23 cellular contexts compared by ENCODE assay signal in genomic region chr5:72539038-72539437, GRCh38. TPM values are rescaled to one million over a fixed set of nuclear protein-coding genes. Genes with fewer than 3 reads are reported as not detected.
"Had no signal": no experiment of that assay in that cellular context is flagged by ENCODE, and none has a peak within 500 bp of the region (broad histone marks: within the 10 kb centered on the region; RNA-seq: fewer than 3 reads in every experiment).

No MANE protein-coding gene starts in this region.

- H3K4me1 ChIP-seq: breast epithelium, colonic mucosa had no signal

- H3K4me3 ChIP-seq: breast epithelium, colonic mucosa, MG63 had no signal

- H3K36me3 Mint-ChIP-seq: WTC11 had no signal

- ATAC-seq: activated CD8-positive, alpha-beta T cell treated with anti-CD3 and anti-CD28 coated beads, Interleukin-2, amount 10 ng/mL, durations not matched to agents 7 days and 5 days; PC-3; T-helper 17 cell; WTC11 had no signal

- H3K4me3 Mint-ChIP-seq: activated CD8-positive, alpha-beta T cell treated with anti-CD3 and anti-CD28 coated beads, Interleukin-2, amount 10 ng/mL, durations not matched to agents 7 days and 5 days; T-helper 17 cell; WTC11 had no signal

- H3K9me3 ChIP-seq: breast epithelium, colonic mucosa, MG63 had no signal

- DNase-seq: activated CD4-positive, alpha-beta T cell treated with anti-CD3 and anti-CD28 coated beads for 48 hours; activated CD4-positive, alpha-beta T cell treated with anti-CD3 and anti-CD28 coated beads, Interleukin-2, amount 50 U/mL, for 4 hours; activated CD4-positive, CD25-positive, alpha-beta regulatory T cell treated with anti-CD3 and anti-CD28 coated beads, Interleukin-2, amount 50 U/mL, for 72 hours; activated CD8-positive, alpha-beta memory T cell treated with anti-CD3 and anti-CD28 coated beads, Interleukin-2, amount 50 U/mL, for 48 hours; activated CD8-positive, alpha-beta T cell treated with anti-CD3 and anti-CD28 coated beads, Interleukin-2, amount 10 ng/mL, durations not matched to agents 7 days and 5 days; activated naive CD4-positive, alpha-beta T cell treated with anti-CD3 and anti-CD28 coated beads, Interleukin-2, amount 50 U/mL, for 16 hours; activated T-cell treated with anti-CD3 and anti-CD28 coated beads, Interleukin-2, amount 50 U/mL, for 1 hour; aorta; caudate nucleus; colonic mucosa; MG63; NCI-H1105 treated with DMSO at 0.1 percent for 48 hours; NCI-H1436 treated with DMSO at 0.1 percent for 48 hours; NCI-H187 treated with DMSO at 0.1 percent for 48 hours; NCI-H446; NCI-H524; NCI-H774; PC-3; SHP77 treated with DMSO at 0.1 percent for 48 hours; T-helper 17 cell; T-helper 9 cell had no signal

- H3K36me3 ChIP-seq: breast epithelium, colonic mucosa, MG63 had no signal

- H3K27ac Mint-ChIP-seq: activated CD8-positive, alpha-beta T cell treated with anti-CD3 and anti-CD28 coated beads, Interleukin-2, amount 10 ng/mL, durations not matched to agents 7 days and 5 days; T-helper 17 cell; WTC11 had no signal

- H3K27ac ChIP-seq: breast epithelium, colonic mucosa had no signal

- H3K4me1 Mint-ChIP-seq: T-helper 17 cell had no signal

- H3K27me3 ChIP-seq: breast epithelium, colonic mucosa, MG63 had no signal

RNA-seq across cellular contexts. Expression of gene ZNF366, which starts 31.8 kb away (rescaled TPM):
- total RNA-seq: activated CD8-positive, alpha-beta T cell treated with anti-CD3 and anti-CD28 coated beads, Interleukin-2, amount 10 ng/mL, durations not matched to agents 7 days and 5 days; PC-3; WTC11 had no signal
- polyA plus RNA-seq: aorta had no signal
